ENCODE assay signal across 8 cellular contexts in the genomic region with DNA sequence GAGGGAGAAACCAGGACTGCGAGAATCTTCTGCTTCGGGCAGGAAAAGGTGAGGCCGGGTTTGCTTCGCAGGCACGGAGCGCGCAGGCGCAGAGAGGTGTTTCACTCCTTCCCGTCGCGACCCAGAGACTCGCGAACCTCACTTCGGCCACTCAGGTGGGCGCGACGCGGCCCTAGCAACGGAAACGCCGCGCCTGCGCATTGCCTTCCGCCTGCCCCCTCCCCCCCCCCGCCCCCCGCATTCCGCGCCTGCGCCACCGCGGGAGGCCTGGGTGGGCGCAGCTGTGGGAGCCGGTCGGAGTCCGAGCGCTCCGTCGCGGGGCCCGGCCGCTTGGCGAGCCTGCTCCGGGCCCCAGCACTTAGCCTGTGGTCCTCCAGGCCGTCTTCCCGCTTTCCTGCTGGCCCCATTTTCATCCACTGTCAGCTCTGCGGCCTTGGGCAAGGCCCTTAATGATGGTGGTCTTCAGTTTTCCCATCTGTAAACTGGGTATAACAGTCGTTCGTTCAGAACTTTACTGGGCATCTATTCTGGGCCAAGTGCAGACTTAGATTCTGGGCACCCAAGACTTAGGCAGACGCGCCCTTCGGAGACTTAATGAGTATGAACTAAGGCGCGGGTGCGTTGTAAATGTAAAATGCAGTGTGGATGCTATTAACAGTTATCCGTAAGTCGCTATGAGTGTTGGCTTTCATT.
DNase-seq lines count a peak whose midpoint lies in the region; ATAC-seq and TF ChIP-seq lines count a peak whose summit lies in the region.

No MANE protein-coding gene starts in this region.

- H3K36me3 ChIP-seq in upper lobe of left lung = no peaks in the 10 kb centered on the region

- TF ChIP-seq POLR2A in upper lobe of left lung (IDR thresholded peaks at IDR 0.05) = no peak

- ATAC-seq in Right ventricle myocardium superior (ENCODE audit: poor library complexity) (peak; percentile 76), upper lobe of left lung (ENCODE audit: low FRiP score in 2 of 2) (peak; percentile 7 to 76), GM21528 (IDR thresholded peaks at IDR 0.05; ENCODE audit: low FRiP score, unreplicated experiment) (no peak)

- TF ChIP-seq EP300 in upper lobe of left lung (IDR thresholded peaks at IDR 0.05) = no peak

- no peak overlapping the region for H3K27ac ChIP-seq in upper lobe of left lung

- peak overlapping the region in 3 of 4 donors; percentile 35 to 51 (median 43) for H3K4me3 ChIP-seq in upper lobe of left lung

- H3K27me3 Mint-ChIP-seq in progenitor cell of endocrine pancreas = peaks cover 22% of the 10 kb centered on the region

- DNase-seq in NCI-H2227 treated with DMSO at 0.1 percent for 48 hours (lab: John Stamatoyannopoulos, UW) (peak; percentile 77), Right ventricle myocardium superior (peak; percentile 67), progenitor cell of endocrine pancreas (ENCODE audit: low spot score, unreplicated experiment) (peak; percentile 82), upper lobe of left lung (peak; percentile 71 to 90), NCI-H1694 treated with DMSO at 0.1 percent for 48 hours (lab: John Stamatoyannopoulos, UW) (no peak), HCEC 1CT (no peak)
- DNase-seq in activated effector memory CD4-positive, alpha-beta T cell treated with anti-CD3 and anti-CD28 coated beads, Interleukin-2, amount 50 U/mL, for 16 hours = peak; percentile 79

- intact Hi-C loops in Right ventricle myocardium superior (cut with DNase I) = no loop called here

- no peaks in the 10 kb centered on the region for H3K9me3 ChIP-seq in upper lobe of left lung

- no peak for TF ChIP-seq CTCF in progenitor cell of endocrine pancreas (IDR thresholded peaks at IDR 0.05; ENCODE audit: unreplicated experiment)
- TF ChIP-seq CTCF in upper lobe of left lung (IDR thresholded peaks at IDR 0.05) = no peak

- H3K4me1 Mint-ChIP-seq in progenitor cell of endocrine pancreas (ENCODE audit: low read depth) = peaks cover 14% of the 10 kb centered on the region

- H3K36me3 Mint-ChIP-seq in progenitor cell of endocrine pancreas (ENCODE audit: insufficient read depth) = peaks cover 4% of the 10 kb centered on the region

- WGBS in upper lobe of left lung, 2 donors = 34 to 80% methylated on average over 13 to 31 of the region's 56 CpGs

- H3K4me3 Mint-ChIP-seq in progenitor cell of endocrine pancreas (ENCODE audit: low read depth) = peak overlapping the region; percentile 88

- peaks cover 0 to 10% (median 3%) of the 10 kb centered on the region in 4 donors for H3K4me1 ChIP-seq in upper lobe of left lung

- H3K27me3 ChIP-seq in upper lobe of left lung = peaks cover 0 to 7% (median 0%) of the 10 kb centered on the region in 4 donors

- H3K27ac Mint-ChIP-seq in progenitor cell of endocrine pancreas = peak overlapping the region; percentile 43

- no peaks in the 10 kb centered on the region for H3K9me3 Mint-ChIP-seq in progenitor cell of endocrine pancreas (ENCODE audit: low read depth)

Comparison
In these comparisons a context has a peak if more than half of its experiments do, and no peak if none do; other contexts are left out.
1. DNase-seq: peak in NCI-H2227 treated with DMSO at 0.1 percent for 48 hours (single experiment), activated effector memory CD4-positive, alpha-beta T cell treated with anti-CD3 and anti-CD28 coated beads, Interleukin-2, amount 50 U/mL, for 16 hours (single experiment), Right ventricle myocardium superior (single experiment), progenitor cell of endocrine pancreas (single experiment) and upper lobe of left lung (2 of 2); none in NCI-H1694 treated with DMSO at 0.1 percent for 48 hours (single experiment) and HCEC 1CT (single experiment).